ENCODE assay signal across 2 cellular contexts in the genomic region with DNA sequence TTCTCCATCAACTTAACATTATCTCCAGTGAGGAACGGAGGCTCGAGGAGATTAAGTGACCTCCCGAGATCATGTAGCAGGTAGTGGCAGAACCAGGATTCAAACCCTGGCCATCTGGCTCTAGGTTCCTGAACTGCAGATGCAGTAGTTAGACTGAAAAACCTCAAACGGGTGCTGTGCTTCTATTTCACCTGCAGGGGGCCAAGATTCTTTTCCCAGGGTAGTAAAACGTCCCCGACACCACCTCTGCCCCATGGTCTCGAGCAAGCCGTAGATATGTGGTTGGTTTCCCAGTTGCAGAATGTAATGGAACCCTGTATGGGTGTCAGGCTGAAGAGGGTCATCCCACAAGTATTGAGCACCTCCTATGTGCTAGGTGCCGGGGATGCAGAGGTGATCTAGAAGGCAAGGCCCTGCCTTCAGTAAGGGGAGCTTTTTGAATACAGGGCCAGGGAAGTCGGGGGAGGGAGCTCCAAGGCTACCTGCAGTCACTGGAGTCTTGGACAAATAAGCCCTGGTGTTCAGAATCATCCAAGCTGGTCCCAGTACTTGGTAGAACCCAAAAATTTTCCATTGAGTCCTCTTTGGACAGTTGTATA.
TF ChIP-seq lines count a peak whose summit lies in the region.

No MANE protein-coding gene starts in this region.

TF ChIP-seq in GM23338, 12 proteins besides CTCF, POLR2A, EP300 and RAD21 (continued from another document):
- TF ChIP-seq REST (IDR thresholded peaks at IDR 0.05; ENCODE audit: unreplicated experiment): no peak
TF ChIP-seq in GM23338: peak in this region for 0.

TF ChIP-seq in WTC11, 78 proteins besides CTCF, POLR2A, EP300 and RAD21 (continued from another document):
- TF ChIP-seq, protein P1, sequence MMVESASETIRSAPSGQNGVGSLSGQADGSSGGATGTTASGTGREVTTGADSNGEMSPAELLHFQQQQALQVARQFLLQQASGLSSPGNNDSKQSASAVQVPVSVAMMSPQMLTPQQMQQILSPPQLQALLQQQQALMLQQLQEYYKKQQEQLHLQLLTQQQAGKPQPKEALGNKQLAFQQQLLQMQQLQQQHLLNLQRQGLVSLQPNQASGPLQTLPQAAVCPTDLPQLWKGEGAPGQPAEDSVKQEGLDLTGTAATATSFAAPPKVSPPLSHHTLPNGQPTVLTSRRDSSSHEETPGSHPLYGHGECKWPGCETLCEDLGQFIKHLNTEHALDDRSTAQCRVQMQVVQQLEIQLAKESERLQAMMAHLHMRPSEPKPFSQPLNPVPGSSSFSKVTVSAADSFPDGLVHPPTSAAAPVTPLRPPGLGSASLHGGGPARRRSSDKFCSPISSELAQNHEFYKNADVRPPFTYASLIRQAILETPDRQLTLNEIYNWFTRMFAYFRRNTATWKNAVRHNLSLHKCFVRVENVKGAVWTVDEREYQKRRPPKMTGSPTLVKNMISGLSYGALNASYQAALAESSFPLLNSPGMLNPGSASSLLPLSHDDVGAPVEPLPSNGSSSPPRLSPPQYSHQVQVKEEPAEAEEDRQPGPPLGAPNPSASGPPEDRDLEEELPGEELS (CRISPR knock-in tag; IDR thresholded peaks at IDR 0.05): no peak
- TF ChIP-seq PREB (CRISPR knock-in tag; IDR thresholded peaks at IDR 0.05; ENCODE audit: borderline replicate concordance) (no peak), CBFB (CRISPR knock-in tag; IDR thresholded peaks at IDR 0.05; ENCODE audit: low read depth) (no peak), ZBTB21 (CRISPR knock-in tag; IDR thresholded peaks at IDR 0.05; ENCODE audit: borderline replicate concordance) (no peak), STAT6 (CRISPR knock-in tag; conservative IDR thresholded peaks at IDR 0.05; ENCODE audit: low read depth) (no peak), TP53 (CRISPR knock-in tag; IDR thresholded peaks at IDR 0.05) (no peak), ERG (CRISPR knock-in tag; IDR thresholded peaks at IDR 0.05) (no peak)
